Comparison of ENCODE assay signal across 10 cellular contexts in the genomic region with DNA sequence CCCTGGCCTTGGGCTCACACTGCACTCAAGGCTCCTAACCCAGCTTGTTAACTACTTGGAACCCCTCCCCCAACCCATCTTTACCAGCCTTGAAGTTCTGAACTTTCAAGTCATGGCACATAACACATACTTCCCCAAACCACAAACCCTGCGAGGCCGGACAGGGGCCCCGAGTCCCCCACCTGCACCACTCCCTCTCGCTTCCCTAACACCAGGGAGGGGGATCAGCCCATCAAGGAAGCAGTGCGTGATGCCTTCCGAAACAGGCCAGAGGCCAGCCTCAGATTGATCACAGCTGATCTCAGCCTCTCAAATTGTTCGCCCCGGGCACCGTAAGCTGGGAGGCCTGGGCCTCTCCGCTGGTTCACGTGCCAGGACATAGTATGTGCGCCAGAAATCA. TPM values are rescaled to one million over a fixed set of nuclear protein-coding genes. Genes with fewer than 3 reads are reported as not detected.
DNase-seq lines count a peak whose midpoint lies in the region; ATAC-seq and TF ChIP-seq lines count a peak whose summit lies in the region.
"Had no signal": no experiment of that assay in that cellular context is flagged by ENCODE, and none has a peak within 500 bp of the region (broad histone marks: within the 10 kb centered on the region; RNA-seq: fewer than 3 reads in every experiment).

No MANE protein-coding gene starts in this region.

- BruUV-seq in Caco-2 (replicated peaks; lab: Mats Ljungman, UMichigan), result no TSS peak

- no peak for ATAC-seq in GM19324 (IDR thresholded peaks at IDR 0.05; ENCODE audit: low FRiP score, unreplicated experiment)
- ATAC-seq: mucosa of descending colon had no signal

- CTCF ChIA-PET in Caco-2 (lab: Charles Lee), result no interaction called here

- peak; percentile 71 for DNase-seq in GF-D8 (lab: John Stamatoyannopoulos, UW)
- peak; percentile 82 for DNase-seq in MV-4-11 (lab: John Stamatoyannopoulos, UW)
- DNase-seq in amniotic epithelial cell (ENCODE audit: low read depth), result peak; percentile 30
- no peak for DNase-seq in nephron progenitor cell
- no peak for DNase-seq in smooth muscle cell (lab: John Stamatoyannopoulos, UW; ENCODE audit: unreplicated experiment)
- no peak for DNase-seq in Caco-2
- no peak for DNase-seq in T1000 (lab: John Stamatoyannopoulos, UW)
- DNase-seq: mucosa of descending colon had no signal

- H3K36me3 Mint-ChIP-seq in nephron progenitor cell (ENCODE audit: low read depth) (peaks cover 19% of the 10 kb centered on the region), Caco-2 (ENCODE audit: insufficient read depth, unreplicated experiment) (peaks cover 13% of the 10 kb centered on the region)

- intact Hi-C loops in Caco-2 (cut with micrococcal nuclease; ENCODE audit: unreplicated experiment), result no loop called here

- no peaks in the 10 kb centered on the region for H3K4me1 ChIP-seq in smooth muscle cell (ENCODE audit: low read depth)
- H3K4me1 ChIP-seq in Caco-2, result no peaks in the 10 kb centered on the region

- H3K36me3 ChIP-seq in smooth muscle cell (ENCODE audit: low read depth), result no peaks in the 10 kb centered on the region
- H3K36me3 ChIP-seq in Caco-2 (ENCODE audit: control insufficient read depth, insufficient read depth, low read length), result no peaks in the 10 kb centered on the region

- POLR2A ChIA-PET in Caco-2 (lab: Charles Lee), result interaction anchor here (0.5 kb wide), 1 partner anchor 474 kb away, joined by 3 read pairs; no protein-coding TSS in a partner anchor

- H3K9me3 Mint-ChIP-seq in nephron progenitor cell (no peaks in the 10 kb centered on the region), Caco-2 (ENCODE audit: unreplicated experiment) (no peaks in the 10 kb centered on the region)

- no peaks in the 10 kb centered on the region for H4K20me1 ChIP-seq in smooth muscle cell (ENCODE audit: low read depth)

- H3K4me2 ChIP-seq in smooth muscle cell, result no peak overlapping the region

- H3K27ac Mint-ChIP-seq in nephron progenitor cell (peak overlapping the region; percentile 77), Caco-2 (ENCODE audit: unreplicated experiment) (no peak overlapping the region)

- no peak overlapping the region for H2AFZ ChIP-seq in smooth muscle cell (ENCODE audit: low read depth)

- no peaks in the 10 kb centered on the region for H3K79me2 ChIP-seq in smooth muscle cell (ENCODE audit: low read depth)

- H3K27me3 Mint-ChIP-seq in nephron progenitor cell (ENCODE audit: low read depth, poor library complexity) (peaks cover 3% of the 10 kb centered on the region), Caco-2 (ENCODE audit: insufficient read depth, unreplicated experiment) (no peaks in the 10 kb centered on the region)

- H3K4me3 Mint-ChIP-seq in nephron progenitor cell (no peak overlapping the region), Caco-2 (ENCODE audit: unreplicated experiment) (no peak overlapping the region)

- 75% methylated on average over 12 of the region's 12 CpGs for WGBS in smooth muscle cell (ENCODE audit: low lambda C conversion rate)

- H3K27me3 ChIP-seq in smooth muscle cell (ENCODE audit: low read depth), result no peaks in the 10 kb centered on the region
- H3K27me3 ChIP-seq in Caco-2 (replicated peaks; ENCODE audit: control insufficient read depth, insufficient read depth, low read length), result no peaks in the 10 kb centered on the region

- H3K4me3 ChIP-seq in smooth muscle cell (no peak overlapping the region), Caco-2 (ENCODE audit: low read depth, low read length) (no peak overlapping the region)
- H3K4me3 ChIP-seq: mucosa of descending colon, skin epidermis had no signal

- H3K9me3 ChIP-seq in smooth muscle cell (replicated peaks; ENCODE audit: low read depth) (no peaks in the 10 kb centered on the region), Caco-2 (no peaks in the 10 kb centered on the region)
- H3K9me3 ChIP-seq: mucosa of descending colon had no signal

- H3F3A ChIP-seq in smooth muscle cell (ENCODE audit: low read depth), result no peaks in the 10 kb centered on the region

- TF ChIP-seq CTCF in nephron progenitor cell (IDR thresholded peaks at IDR 0.05) (no peak), smooth muscle cell (IDR thresholded peaks at IDR 0.05; ENCODE audit: borderline replicate concordance, insufficient read depth, poor library complexity, severe bottlenecking) (no peak), Caco-2 (IDR thresholded peaks at IDR 0.05; ENCODE audit: insufficient read depth in 1 of 2, low read depth in 1 of 2, low read length in 1 of 2, severe bottlenecking in 1 of 2, unreplicated experiment in 1 of 2) (no peak)

- no peak overlapping the region for H3K27ac ChIP-seq in smooth muscle cell (ENCODE audit: low read depth)

- no peak overlapping the region for H3K9ac ChIP-seq in smooth muscle cell (ENCODE audit: low read depth)

- H3K4me1 Mint-ChIP-seq in nephron progenitor cell (peaks cover 14% of the 10 kb centered on the region), Caco-2 (ENCODE audit: low read depth, unreplicated experiment) (no peaks in the 10 kb centered on the region)

RNA-seq across cellular contexts. Expression of a gene that starts 3.1 kb away (rescaled TPM):
- not detected in 2 replicates for total RNA-seq in smooth muscle cell
- polyA plus RNA-seq in smooth muscle cell, result 0.02 and 0.48 TPM in 2 replicates
- total RNA-seq in Caco-2 (2022), result not detected in 2 replicates

RNA-seq across cellular contexts. Expression of a gene that starts 31.1 kb away (rescaled TPM):
- 2.6 and 3.6 TPM in 2 replicates for total RNA-seq in smooth muscle cell
- polyA plus RNA-seq in smooth muscle cell, result 3.1 and 3.5 TPM in 2 replicates
- total RNA-seq in Caco-2 (2022), result 9.6 and 10.4 TPM in 2 replicates

Comparison
In these comparisons a context has a peak if more than half of its experiments do, and no peak if none do; other contexts are left out.
1. DNase-seq: peak in GF-D8 (single experiment), MV-4-11 (single experiment) and amniotic epithelial cell (single experiment); none in nephron progenitor cell (single experiment), smooth muscle cell (single experiment), Caco-2 (0 of 2) and T1000 (single experiment).